In genomic region chr12:116427200-116427932, GRCh38 we compare ENCODE assay signal across 17 cellular contexts.
DNase-seq lines count a peak whose midpoint lies in the region; ATAC-seq lines count a peak whose summit lies in the region.
"Had no signal": no experiment of that assay in that cellular context is flagged by ENCODE, and none has a peak within 500 bp of the region (broad histone marks: within the 10 kb centered on the region; RNA-seq: fewer than 3 reads in every experiment).

No MANE protein-coding gene starts in this region.

- ATAC-seq in HG03159 (IDR thresholded peaks at IDR 0.05; ENCODE audit: unreplicated experiment) (no peak), GM19452 (IDR thresholded peaks at IDR 0.05; ENCODE audit: unreplicated experiment) (no peak)
- ATAC-seq: activated CD8-positive, alpha-beta memory T cell treated with anti-CD3 and anti-CD28 coated beads, Interleukin-2, amount 10 ng/mL, durations not matched to agents 7 days and 5 days; stimulated activated naive CD8-positive, alpha-beta T cell treated with anti-CD3 and anti-CD28 coated beads, Interleukin-15, Interleukin-2, amounts not matched to agents 100 U/mL and 50 U/mL, for 24 hours had no signal

- 4 to 10% methylated on average over 17 to 18 of the region's 19 CpGs for WGBS in mesodermal cell (ENCODE audit: insufficient coverage in 2 of 2), 2 experiments

- DNase-seq in DMS114 treated with DMSO at 0.1 percent for 48 hours (lab: John Stamatoyannopoulos, UW; ENCODE audit: unreplicated experiment) (peak; percentile 25), M059J (ENCODE audit: low read depth) (peak; percentile 93), cerebellar cortex (ENCODE audit: low spot score) (peak; percentile 92), C1 segment of cervical spinal cord (lab: John Stamatoyannopoulos, UW) (no peak), HCEC 1CT (no peak)
- DNase-seq: activated CD8-positive, alpha-beta memory T cell treated with anti-CD3 and anti-CD28 coated beads, Interleukin-2, amount 10 ng/mL, durations not matched to agents 7 days and 5 days; gastrocnemius medialis; Kasumi-1; NCI-H2081 treated with DMSO at 0.1 percent for 48 hours; OCI-M1; stimulated activated CD4-positive, alpha-beta T cell treated with anti-CD3 and anti-CD28 coated beads, Interleukin-4, amount 100 ng/mL, for 4 hours; stimulated activated naive CD8-positive, alpha-beta T cell treated with anti-CD3 and anti-CD28 coated beads, Interleukin-15, Interleukin-2, amounts not matched to agents 100 U/mL and 50 U/mL, for 24 hours had no signal

- peaks cover 4% of the 10 kb centered on the region for H3K9me3 ChIP-seq in mesodermal cell (ENCODE audit: control insufficient read depth, low read length)
- H3K9me3 ChIP-seq: gastrocnemius medialis had no signal

- H3K4me1 ChIP-seq in mesodermal cell (ENCODE audit: control insufficient read depth, insufficient read depth, low read length, poor library complexity, severe bottlenecking), result peaks cover 18% of the 10 kb centered on the region
- H3K4me1 ChIP-seq: gastrocnemius medialis had no signal

- H3K4me3 ChIP-seq in mesodermal cell (ENCODE audit: extremely low read depth, insufficient read depth, low read length, poor library complexity, severe bottlenecking), result no peak overlapping the region
- H3K4me3 ChIP-seq: BLaER1 treated with 17β-estradiol and CSF1 and Interleukin-3, amounts not matched to agents 10 nM and 100 nM; gastrocnemius medialis; lung had no signal

- no peaks in the 10 kb centered on the region for H3K36me3 ChIP-seq in mesodermal cell (ENCODE audit: control insufficient read depth, insufficient read depth, low read length)
- H3K36me3 ChIP-seq: BLaER1 treated with 17β-estradiol and CSF1 and Interleukin-3, amounts not matched to agents 10 nM and 100 nM; gastrocnemius medialis had no signal

- H3K27ac ChIP-seq in mesodermal cell (ENCODE audit: low read depth, low read length, severe bottlenecking), result peak overlapping the region; percentile 96
- H3K27ac ChIP-seq: BLaER1 treated with 17β-estradiol and CSF1 and Interleukin-3, amounts not matched to agents 10 nM and 100 nM; gastrocnemius medialis had no signal

Comparison
In these comparisons a context has a peak if more than half of its experiments do, and no peak if none do; other contexts are left out.
1. DNase-seq: peak in DMS114 treated with DMSO at 0.1 percent for 48 hours (single experiment), M059J (single experiment) and cerebellar cortex (single experiment); none in C1 segment of cervical spinal cord (0 of 14) and HCEC 1CT (single experiment).